8 cellular contexts compared by ENCODE assay signal in genomic region chr2:206443735-206444527, GRCh38. TPM values are rescaled to one million over a fixed set of nuclear protein-coding genes. Genes with fewer than 3 reads are reported as not detected.
DNase-seq lines count a peak whose midpoint lies in the region; ATAC-seq and TF ChIP-seq lines count a peak whose summit lies in the region.

No MANE protein-coding gene starts in this region.

- H3K79me2 ChIP-seq in DOHH2 (ENCODE audit: control insufficient read depth, low read length) = no peaks in the 10 kb centered on the region

- H3K9me3 Mint-ChIP-seq in activated T-helper 1 cell treated with anti-CD3 and anti-CD28 coated beads, Interleukin-12 subunit alpha, Interleukin-12 subunit beta, Interleukin-2, Interleukin-4 antibody, amounts not matched to agents 30 ng/mL and 10 ng/mL and 1 ng/mL, durations not matched to agents 14 hours and 24 hours and 36 hours = no peaks in the 10 kb centered on the region
- peaks cover 7% of the 10 kb centered on the region for H3K9me3 Mint-ChIP-seq in glutamatergic neuron (ENCODE audit: unreplicated experiment)

- TF ChIP-seq CTCF in DOHH2 (IDR thresholded peaks at IDR 0.05; ENCODE audit: low read depth, low read length, poor library complexity, severe bottlenecking) = no peak
- TF ChIP-seq CTCF in glutamatergic neuron (IDR thresholded peaks at IDR 0.05; ENCODE audit: partially characterized antibody, unreplicated experiment) = no peak
- TF ChIP-seq CTCF in ovary (IDR thresholded peaks at IDR 0.05) = no peak

- no peak overlapping the region for H3K27ac ChIP-seq in DOHH2 (ENCODE audit: low read depth, low read length)
- peak overlapping the region; percentile 46 to 47 for H3K27ac ChIP-seq in ovary

- WGBS in ovary, 3 donors = 3 to 6% (median 5%) methylated on average over 33 to 77 of the region's 77 CpGs

- TF ChIP-seq EP300 in ovary (IDR thresholded peaks at IDR 0.05) = no peak

- no peaks in the 10 kb centered on the region for H3F3A ChIP-seq in DOHH2 (ENCODE audit: control insufficient read depth, insufficient read depth)

- H3K4me1 ChIP-seq in DOHH2 (ENCODE audit: control insufficient read depth, low read length) (no peaks in the 10 kb centered on the region), ovary (ENCODE audit: insufficient read depth) (no peaks in the 10 kb centered on the region)

- DNase-seq in KBM-7 (peak; percentile 16), glutamatergic neuron (peak; percentile 69), ovary (peak in 4 of 5 donors; percentile 17 to 60 (median 21))
- no peak for DNase-seq in activated T-helper 1 cell treated with anti-CD3 and anti-CD28 coated beads, Interleukin-12 subunit alpha, Interleukin-12 subunit beta, Interleukin-2, Interleukin-4 antibody, amounts not matched to agents 30 ng/mL and 10 ng/mL and 1 ng/mL, durations not matched to agents 14 hours and 24 hours and 36 hours (ENCODE audit: low spot score)

- H3K9me3 ChIP-seq in DOHH2 (ENCODE audit: control insufficient read depth, insufficient read depth, low read length) (no peaks in the 10 kb centered on the region), ovary (no peaks in the 10 kb centered on the region)

- H3K27ac Mint-ChIP-seq in activated T-helper 1 cell treated with anti-CD3 and anti-CD28 coated beads, Interleukin-12 subunit alpha, Interleukin-12 subunit beta, Interleukin-2, Interleukin-4 antibody, amounts not matched to agents 30 ng/mL and 10 ng/mL and 1 ng/mL, durations not matched to agents 14 hours and 24 hours and 36 hours = peak overlapping the region; percentile 73
- peak overlapping the region; percentile 65 for H3K27ac Mint-ChIP-seq in glutamatergic neuron (ENCODE audit: unreplicated experiment)

- intact Hi-C loops in activated T-helper 1 cell treated with anti-CD3 and anti-CD28 coated beads, Interleukin-12 subunit alpha, Interleukin-12 subunit beta, Interleukin-2, Interleukin-4 antibody, amounts not matched to agents 30 ng/mL and 10 ng/mL and 1 ng/mL, durations not matched to agents 14 hours and 24 hours and 36 hours (cut with micrococcal nuclease) = loop anchor here (5.0 to 10.0 kb wide), 3 partner anchors 172 to 321 kb away; partner anchors contain the start of genes FASTKD2, MDH1B and ZDBF2
- intact Hi-C loops in ovary (cut with DNase I) = no loop called here

- ATAC-seq in GM19455 (IDR thresholded peaks at IDR 0.05; ENCODE audit: unreplicated experiment) (peak; percentile 70), HG02840 (IDR thresholded peaks at IDR 0.05; ENCODE audit: low FRiP score, unreplicated experiment) (no peak), GM21447 (IDR thresholded peaks at IDR 0.05; ENCODE audit: unreplicated experiment) (no peak)

- H3K4me1 Mint-ChIP-seq in activated T-helper 1 cell treated with anti-CD3 and anti-CD28 coated beads, Interleukin-12 subunit alpha, Interleukin-12 subunit beta, Interleukin-2, Interleukin-4 antibody, amounts not matched to agents 30 ng/mL and 10 ng/mL and 1 ng/mL, durations not matched to agents 14 hours and 24 hours and 36 hours (ENCODE audit: low read depth) = peaks cover 12% of the 10 kb centered on the region
- H3K4me1 Mint-ChIP-seq in glutamatergic neuron (ENCODE audit: low read depth, unreplicated experiment) = peaks cover 7% of the 10 kb centered on the region

- in situ Hi-C loops in KBM-7 (cut with MboI; ENCODE audit: low pct_unique_long_range_greater_than_20kb, low sequenced_read_pairs) = no loop called here

- H3K27me3 ChIP-seq in DOHH2 (ENCODE audit: control insufficient read depth, low read length) (peaks cover 42% of the 10 kb centered on the region), ovary (no peaks in the 10 kb centered on the region)

- H3K4me3 ChIP-seq in DOHH2 (ENCODE audit: low read length) (no peak overlapping the region), ovary (peak overlapping the region; percentile 43)

- TF ChIP-seq POLR2A in ovary (IDR thresholded peaks at IDR 0.05) = no peak

- no peaks in the 10 kb centered on the region for H3K36me3 ChIP-seq in DOHH2 (ENCODE audit: control insufficient read depth, low read length)
- no peaks in the 10 kb centered on the region for H3K36me3 ChIP-seq in ovary

- H3K27me3 Mint-ChIP-seq in activated T-helper 1 cell treated with anti-CD3 and anti-CD28 coated beads, Interleukin-12 subunit alpha, Interleukin-12 subunit beta, Interleukin-2, Interleukin-4 antibody, amounts not matched to agents 30 ng/mL and 10 ng/mL and 1 ng/mL, durations not matched to agents 14 hours and 24 hours and 36 hours (ENCODE audit: insufficient read depth) = peaks cover 61% of the 10 kb centered on the region
- H3K27me3 Mint-ChIP-seq in glutamatergic neuron (ENCODE audit: unreplicated experiment) = peaks cover 4% of the 10 kb centered on the region

- H3K4me2 ChIP-seq in DOHH2 (ENCODE audit: low read length) = peak overlapping the region; percentile 9; the same call in 1 of the 2 replicates

- peak overlapping the region; percentile 77 for H3K4me3 Mint-ChIP-seq in activated T-helper 1 cell treated with anti-CD3 and anti-CD28 coated beads, Interleukin-12 subunit alpha, Interleukin-12 subunit beta, Interleukin-2, Interleukin-4 antibody, amounts not matched to agents 30 ng/mL and 10 ng/mL and 1 ng/mL, durations not matched to agents 14 hours and 24 hours and 36 hours
- H3K4me3 Mint-ChIP-seq in glutamatergic neuron (ENCODE audit: unreplicated experiment) = peak overlapping the region; percentile 99

- H3K9me2 ChIP-seq in DOHH2 (replicated peaks; ENCODE audit: control insufficient read depth, low read length) = no peaks in the 10 kb centered on the region

- H4K20me1 ChIP-seq in DOHH2 (ENCODE audit: control insufficient read depth, insufficient read depth, low read depth, low read length) = no peaks in the 10 kb centered on the region

- H3K36me3 Mint-ChIP-seq in activated T-helper 1 cell treated with anti-CD3 and anti-CD28 coated beads, Interleukin-12 subunit alpha, Interleukin-12 subunit beta, Interleukin-2, Interleukin-4 antibody, amounts not matched to agents 30 ng/mL and 10 ng/mL and 1 ng/mL, durations not matched to agents 14 hours and 24 hours and 36 hours (ENCODE audit: low read depth) = no peaks in the 10 kb centered on the region
- no peaks in the 10 kb centered on the region for H3K36me3 Mint-ChIP-seq in glutamatergic neuron (ENCODE audit: unreplicated experiment)

RNA-seq across cellular contexts. Expression of gene ADAM23, which starts 0.6 kb away (rescaled TPM):
- total RNA-seq in activated T-helper 1 cell treated with anti-CD3 and anti-CD28 coated beads, Interleukin-12 subunit alpha, Interleukin-12 subunit beta, Interleukin-2, Interleukin-4 antibody, amounts not matched to agents 30 ng/mL and 10 ng/mL and 1 ng/mL, durations not matched to agents 14 hours and 24 hours and 36 hours = 0.15 and 0.16 TPM in 2 replicates
- total RNA-seq in glutamatergic neuron (ENCODE audit: unreplicated experiment) (16.4 TPM), ovary (1 to 10 TPM in 6 of 7 donors, under 1 TPM in 1; 0.83 to 6.8 (median 4.1) TPM)
- 10 to 100 TPM in 1 of 2 donors, under 1 TPM in 1; 0.98 to 18.8 TPM for polyA plus RNA-seq in ovary
